In the genomic region with DNA sequence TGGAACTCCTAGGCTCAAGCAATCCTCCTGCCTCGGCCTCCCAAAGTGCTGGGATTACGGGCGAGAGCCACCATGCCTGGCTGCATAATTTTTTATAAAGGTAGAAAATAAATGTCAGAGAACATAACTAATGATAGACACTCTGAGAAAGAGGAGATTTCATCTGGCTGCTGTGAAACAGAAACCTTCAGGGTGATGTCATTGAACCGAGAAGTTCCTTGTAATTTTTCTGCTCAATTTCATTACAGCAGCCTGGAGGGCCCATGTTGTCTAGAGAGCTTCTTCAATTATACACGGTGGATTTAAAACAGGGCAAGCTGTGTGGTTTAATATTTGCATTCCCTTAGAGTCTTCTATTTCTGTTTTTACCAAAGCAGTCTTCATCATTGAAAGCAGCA, we compare ENCODE assay signal across 11 cellular contexts.
DNase-seq lines count a peak whose midpoint lies in the region; ATAC-seq and TF ChIP-seq lines count a peak whose summit lies in the region.
"Had no signal": no experiment of that assay in that cellular context is flagged by ENCODE, and none has a peak within 500 bp of the region (broad histone marks: within the 10 kb centered on the region; RNA-seq: fewer than 3 reads in every experiment).

No MANE protein-coding gene starts in this region.

- in situ Hi-C loops in gastrocnemius medialis (cut with MboI; ENCODE audit: low sequenced_read_pairs in 4 of 4) = no loop called here

- H3K9me3 ChIP-seq in A673 (ENCODE audit: low read depth, low read length, poor library complexity, severe bottlenecking) = no peaks in the 10 kb centered on the region
- no peaks in the 10 kb centered on the region for H3K9me3 ChIP-seq in Karpas-422 (ENCODE audit: low read length)
- H3K9me3 ChIP-seq in gastrocnemius medialis = no peaks in the 10 kb centered on the region
- H3K9me3 ChIP-seq: tibial artery had no signal

- peak overlapping the region; percentile 57 for H3K4me2 ChIP-seq in Karpas-422 (ENCODE audit: low read depth, low read length, poor library complexity, severe bottlenecking)

- H3K36me3 ChIP-seq in A673 (ENCODE audit: insufficient read depth, low read length, poor library complexity, severe bottlenecking) (no peaks in the 10 kb centered on the region), Karpas-422 (ENCODE audit: insufficient read depth, low read length) (no peaks in the 10 kb centered on the region), gastrocnemius medialis (peaks cover 0 to 25% of the 10 kb centered on the region in 2 donors)

- intact Hi-C loops in A673 (cut with micrococcal nuclease; ENCODE audit: unreplicated experiment) (no loop called here), gastrocnemius medialis (cut with DNase I; ENCODE audit: low total_unique reads) (no loop called here), posterior vena cava (cut with DNase I) (no loop called here)

- H3K27me3 ChIP-seq in A673 (replicated peaks; ENCODE audit: insufficient read depth, low read depth, low read length, poor library complexity) (no peaks in the 10 kb centered on the region), Karpas-422 (ENCODE audit: low read length) (no peaks in the 10 kb centered on the region), gastrocnemius medialis (no peaks in the 10 kb centered on the region)
- H3K27me3 ChIP-seq: tibial artery had no signal

- no peaks in the 10 kb centered on the region for H3K79me2 ChIP-seq in Karpas-422 (ENCODE audit: low read length)

- H3K27ac ChIP-seq in A673 (ENCODE audit: low read depth, low read length, poor library complexity, severe bottlenecking) (no peak overlapping the region), Karpas-422 (ENCODE audit: low read length) (peak overlapping the region; percentile 89), gastrocnemius medialis (no peak overlapping the region)
- H3K27ac ChIP-seq: tibial artery had no signal

- DNase-seq in A673 (ENCODE audit: low spot score) = peak; percentile 64
- peak; percentile 95 for DNase-seq in Karpas-422
- no peak for DNase-seq in gastrocnemius medialis
- no peak for DNase-seq in posterior vena cava (ENCODE audit: low spot score)
- no peak for DNase-seq in NCI-H2227 (lab: John Stamatoyannopoulos, UW; ENCODE audit: unreplicated experiment)
- DNase-seq in activated CD8-positive, alpha-beta memory T cell treated with anti-CD3 and anti-CD28 coated beads, Interleukin-2, amount 50 U/mL, for 4 hours = no peak
- DNase-seq: kidney glomerular epithelial cell, NCI-H524 treated with DMSO at 0.1 percent for 48 hours, tibial artery had no signal

- ATAC-seq in GM19043 (IDR thresholded peaks at IDR 0.05; ENCODE audit: low read depth, unreplicated experiment) (peak; percentile 47), HG02763 (IDR thresholded peaks at IDR 0.05; ENCODE audit: unreplicated experiment) (peak; percentile 64), gastrocnemius medialis (no peak)

- no peak for TF ChIP-seq POLR2A in gastrocnemius medialis (IDR thresholded peaks at IDR 0.05)

- no peaks in the 10 kb centered on the region for H3K4me1 ChIP-seq in A673 (ENCODE audit: insufficient read depth, low read length, poor library complexity, severe bottlenecking)
- peaks cover 57% of the 10 kb centered on the region for H3K4me1 ChIP-seq in Karpas-422 (ENCODE audit: low read length)
- peaks cover 1 to 8% of the 10 kb centered on the region in 2 donors for H3K4me1 ChIP-seq in gastrocnemius medialis

- POLR2A ChIA-PET in A673 (lab: Charles Lee; ENCODE audit: low non-redundant PET) = no interaction called here

- H2AFZ ChIP-seq in Karpas-422 (ENCODE audit: low read length) = no peak overlapping the region

- no peaks in the 10 kb centered on the region for H3K9me2 ChIP-seq in Karpas-422 (replicated peaks; ENCODE audit: insufficient read depth, low read length)

- CTCF ChIA-PET in A673 (lab: Charles Lee) = no interaction called here

- TF ChIP-seq CTCF in A673 (conservative IDR thresholded peaks at IDR 0.05; ENCODE audit: low read depth, low read length) (no peak), gastrocnemius medialis (IDR thresholded peaks at IDR 0.05 in 4 of 5, conservative IDR thresholded peaks at IDR 0.05 in 1 of 5) (no peak)

- no TSS peak for BruUV-seq in A673 (replicated peaks; lab: Mats Ljungman, UMichigan)

- H3K4me3 ChIP-seq in A673 (ENCODE audit: low read depth, low read length, poor library complexity, severe bottlenecking) = no peak overlapping the region
- H3K4me3 ChIP-seq in Karpas-422 (ENCODE audit: low read length) = peak overlapping the region; percentile 26; the same call in 1 of the 2 replicates
- H3K4me3 ChIP-seq in gastrocnemius medialis = no peak overlapping the region
- H3K4me3 ChIP-seq: tibial artery had no signal

- no peak overlapping the region for H3K9ac ChIP-seq in Karpas-422 (ENCODE audit: low read length)

- H4K20me1 ChIP-seq in Karpas-422 (ENCODE audit: insufficient read depth, low read depth, low read length) = peaks cover 7% of the 10 kb centered on the region; the same call in 1 of the 2 replicates

Comparison
In these comparisons a context has a peak if more than half of its experiments do, and no peak if none do; other contexts are left out.
1. DNase-seq: peak in A673 (single experiment) and Karpas-422 (single experiment); none in gastrocnemius medialis (0 of 2), posterior vena cava (single experiment), NCI-H2227 (single experiment) and activated CD8-positive, alpha-beta memory T cell treated with anti-CD3 and anti-CD28 coated beads, Interleukin-2, amount 50 U/mL, for 4 hours (single experiment).
2. ATAC-seq: peak in GM19043 (single experiment) and HG02763 (single experiment); none in gastrocnemius medialis (0 of 2).